12 cellular contexts compared by ENCODE assay signal in genomic region chr15:71149645-71150557, GRCh38. TPM values are rescaled to one million over a fixed set of nuclear protein-coding genes. Genes with fewer than 3 reads are reported as not detected.
DNase-seq lines count a peak whose midpoint lies in the region; ATAC-seq and TF ChIP-seq lines count a peak whose summit lies in the region.
"Had no signal": no experiment of that assay in that cellular context is flagged by ENCODE, and none has a peak within 500 bp of the region (broad histone marks: within the 10 kb centered on the region; RNA-seq: fewer than 3 reads in every experiment).

No MANE protein-coding gene starts in this region.

- 25 to 30% methylated on average over 7 of the region's 7 CpGs for WGBS in body of pancreas, 2 donors
- no CpG with 5 or more reads among the region's 7 CpGs for WGBS in mesendoderm (ENCODE audit: extremely low coverage, insufficient coverage, low lambda C conversion rate)

- H3K4ac ChIP-seq in mesendoderm (ENCODE audit: low read depth, low read length), result no peak overlapping the region

- no peaks in the 10 kb centered on the region for H3K79me1 ChIP-seq in mesendoderm (ENCODE audit: low read length)

- no peak for TF ChIP-seq POLR2A in body of pancreas (IDR thresholded peaks at IDR 0.05)

- no peak overlapping the region for H2AK5ac ChIP-seq in mesendoderm (ENCODE audit: low read length)

- TF ChIP-seq CTCF in body of pancreas (IDR thresholded peaks at IDR 0.05), result no peak

- H4K5ac ChIP-seq in mesendoderm (ENCODE audit: low read length), result no peak overlapping the region

- H3K36me3 ChIP-seq in body of pancreas (replicated peaks in 1 of 2; ENCODE audit: insufficient read depth in 1 of 2, low read depth in 2 of 2), result no peaks in the 10 kb centered on the region
- H3K36me3 ChIP-seq in iPS-15b (ENCODE audit: control insufficient read depth, insufficient read depth, low read length), result no peaks in the 10 kb centered on the region
- H3K36me3 ChIP-seq in skeletal muscle tissue (ENCODE audit: control insufficient read depth in 3 of 3, insufficient read depth in 3 of 3, low read length in 3 of 3), result no peaks in the 10 kb centered on the region
- no peaks in the 10 kb centered on the region for H3K36me3 ChIP-seq in mesendoderm (ENCODE audit: control insufficient read depth, insufficient read depth, low read length)
- H3K36me3 ChIP-seq: BE2C, ovary had no signal

- H3K23ac ChIP-seq in mesendoderm (ENCODE audit: low read length), result no peak overlapping the region

- no peak overlapping the region for H2BK5ac ChIP-seq in mesendoderm (ENCODE audit: low read length)

- peak; percentile 32 for ATAC-seq in body of pancreas

- H3K9ac ChIP-seq in iPS-15b (ENCODE audit: low read depth, low read length), result peak overlapping the region; percentile 14
- peak overlapping the region in 2 of 3 donors; percentile 18 to 42 for H3K9ac ChIP-seq in skeletal muscle tissue (ENCODE audit: low read depth in 1 of 3, low read length in 3 of 3)
- H3K9ac ChIP-seq in mesendoderm (ENCODE audit: low read length), result no peak overlapping the region

- H2BK120ac ChIP-seq in mesendoderm (ENCODE audit: low read depth, low read length), result no peak overlapping the region

- H3K18ac ChIP-seq in mesendoderm (ENCODE audit: low read length), result no peak overlapping the region

- H3K4me3 ChIP-seq in body of pancreas (no peak overlapping the region), iPS-15b (ENCODE audit: low read depth, low read length) (no peak overlapping the region), skeletal muscle tissue (ENCODE audit: low read length in 3 of 3) (no peak overlapping the region), mesendoderm (ENCODE audit: low read length) (no peak overlapping the region)
- H3K4me3 ChIP-seq: ovary had no signal

- H3K9me3 ChIP-seq in body of pancreas, result no peaks in the 10 kb centered on the region
- H3K9me3 ChIP-seq in iPS-15b (ENCODE audit: control insufficient read depth, insufficient read depth, low read length), result no peaks in the 10 kb centered on the region
- H3K9me3 ChIP-seq in skeletal muscle tissue (ENCODE audit: control insufficient read depth in 3 of 3, low read length in 3 of 3), result no peaks in the 10 kb centered on the region
- H3K9me3 ChIP-seq: BE2C, ovary had no signal

- H4K8ac ChIP-seq in mesendoderm (ENCODE audit: low read depth, low read length), result no peak overlapping the region

- H3K56ac ChIP-seq in mesendoderm (ENCODE audit: low read length), result no peak overlapping the region

- intact Hi-C loops in body of pancreas (cut with DNase I), result no loop called here

- H3K27me3 ChIP-seq in body of pancreas (no peaks in the 10 kb centered on the region), iPS-15b (ENCODE audit: control insufficient read depth, insufficient read depth, low read length) (no peaks in the 10 kb centered on the region), skeletal muscle tissue (ENCODE audit: control insufficient read depth in 3 of 3, insufficient read depth in 3 of 3, low read length in 3 of 3) (no peaks in the 10 kb centered on the region), mesendoderm (ENCODE audit: insufficient read depth, low read length, poor library complexity) (no peaks in the 10 kb centered on the region)
- H3K27me3 ChIP-seq: BE2C, ovary had no signal

- no peak overlapping the region for H3K4me2 ChIP-seq in mesendoderm (ENCODE audit: low read length)

- H3K27ac ChIP-seq in body of pancreas, result peak overlapping the region; percentile 22 to 83 (median 72)
- H3K27ac ChIP-seq in skeletal muscle tissue (ENCODE audit: low read depth, low read length), result peak overlapping the region; percentile 52
- H3K27ac ChIP-seq in mesendoderm (ENCODE audit: low read depth, low read length), result no peak overlapping the region
- H3K27ac ChIP-seq: ovary had no signal

- H3K79me2 ChIP-seq in mesendoderm (ENCODE audit: control insufficient read depth, insufficient read depth, low read length), result no peaks in the 10 kb centered on the region

- H2BK15ac ChIP-seq in mesendoderm (replicated peaks; ENCODE audit: low read depth), result no peak overlapping the region

- DNase-seq in NCI-H1694 (lab: John Stamatoyannopoulos, UW), result peak; percentile 8
- peak; percentile 51 to 79 (median 70) for DNase-seq in body of pancreas
- no peak for DNase-seq in hippocampal formation (lab: John Stamatoyannopoulos, UW)
- no peak for DNase-seq in stimulated activated naive CD4-positive, alpha-beta T cell (lab: John Stamatoyannopoulos, UW)
- DNase-seq in mesendoderm, result no peak
- DNase-seq: activated B cell treated with CpG ODN at 0.5 μM for 24 hours; activated CD8-positive, alpha-beta memory T cell treated with anti-CD3 and anti-CD28 coated beads, Interleukin-2, amount 50 U/mL, for 4 hours; BE2C; DMS79 treated with DMSO at 0.1 percent for 48 hours had no signal

- H3K4me1 ChIP-seq in body of pancreas (peaks cover 61% of the 10 kb centered on the region), iPS-15b (ENCODE audit: control insufficient read depth, insufficient read depth, low read length) (peaks cover 3% of the 10 kb centered on the region), skeletal muscle tissue (ENCODE audit: control insufficient read depth in 3 of 3, insufficient read depth in 3 of 3, low read length in 3 of 3) (peaks cover 14 to 54% (median 24%) of the 10 kb centered on the region in 3 donors), mesendoderm (ENCODE audit: control insufficient read depth, low read depth, low read length) (no peaks in the 10 kb centered on the region)
- H3K4me1 ChIP-seq: BE2C had no signal

RNA-seq across cellular contexts. Expression of gene THSD4, which starts 34.6 kb away (rescaled TPM):
- total RNA-seq in body of pancreas, result 10 to 100 TPM; 12.9 to 16.1 TPM
- 15.7 TPM for total RNA-seq in skeletal muscle tissue
- 1.3 TPM for polyA plus RNA-seq in mesendoderm (2013, experiment 1 of 2)
- polyA plus RNA-seq in mesendoderm (2013, experiment 2 of 2), result 1.1 TPM
- total RNA-seq: activated B cell treated with CpG ODN at 0.5 μM for 24 hours had no signal

Comparison
In these comparisons a context has a peak if more than half of its experiments do, and no peak if none do; other contexts are left out.
1. DNase-seq: peak in NCI-H1694 (single experiment) and body of pancreas (4 of 4); none in hippocampal formation (0 of 2), stimulated activated naive CD4-positive, alpha-beta T cell (0 of 6) and mesendoderm (single experiment).